Comparison of ENCODE assay signal across 8 cellular contexts in the genomic region with DNA sequence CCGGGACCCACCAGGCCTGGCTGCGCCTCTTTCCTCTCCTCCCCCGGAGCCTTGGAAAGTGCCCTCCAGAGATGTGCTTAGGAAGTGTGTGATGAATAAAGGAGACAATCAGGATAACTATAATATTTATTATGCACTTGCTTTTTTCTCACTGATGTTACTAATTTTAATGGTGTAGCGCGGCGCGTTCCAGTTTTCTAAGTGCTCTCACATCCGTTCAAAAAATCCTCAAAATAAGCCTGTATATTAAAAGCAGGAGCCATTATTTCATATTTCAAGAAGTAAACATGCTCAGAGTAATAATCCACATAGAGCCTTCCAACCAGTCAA. TPM values are rescaled to one million over a fixed set of nuclear protein-coding genes. Genes with fewer than 3 reads are reported as not detected.
A peak's percentile ranks its signal among the peaks of the same experiment; 100 is the strongest.
DNase-seq lines count a peak whose midpoint lies in the region; ATAC-seq and TF ChIP-seq lines count a peak whose summit lies in the region.

No MANE protein-coding gene starts in this region.

- no peaks in the 10 kb centered on the region for H3K9me3 Mint-ChIP-seq in CD8-positive, alpha-beta memory T cell

- peak overlapping the region; percentile 83 to 96 (median 85) for H3K4me3 Mint-ChIP-seq in CD8-positive, alpha-beta memory T cell

- no peak for TF ChIP-seq CTCF in KMS-11 (conservative IDR thresholded peaks at IDR 0.05; ENCODE audit: low read depth, low read length)

- no peak for DNase-seq in CD8-positive, alpha-beta memory T cell
- DNase-seq in cerebellar cortex (ENCODE audit: low spot score) (peak; percentile 34), NCI-H446 (lab: John Stamatoyannopoulos, UW) (no peak), ureter (ENCODE audit: low spot score) (no peak)

- H3K27ac ChIP-seq in CD8-positive, alpha-beta memory T cell (ENCODE audit: low read depth, low read length): peak overlapping the region; percentile 72
- H3K27ac ChIP-seq in KMS-11 (peak overlapping the region; percentile 90), muscle layer of duodenum (ENCODE audit: low read length) (peak overlapping the region; percentile 98)

- peak overlapping the region; percentile 83 to 96 (median 91) for H3K27ac Mint-ChIP-seq in CD8-positive, alpha-beta memory T cell

- peaks cover 16 to 39% (median 29%) of the 10 kb centered on the region in 3 donors for H3K4me1 Mint-ChIP-seq in CD8-positive, alpha-beta memory T cell

- H3K27me3 Mint-ChIP-seq in CD8-positive, alpha-beta memory T cell: no peaks in the 10 kb centered on the region

- H3K36me3 ChIP-seq in CD8-positive, alpha-beta memory T cell (ENCODE audit: insufficient read depth, low read length): no peaks in the 10 kb centered on the region
- H3K36me3 ChIP-seq in KMS-11 (ENCODE audit: insufficient read depth): no peaks in the 10 kb centered on the region
- peaks cover 0 to 23% of the 10 kb centered on the region in 2 donors for H3K36me3 ChIP-seq in muscle layer of duodenum (ENCODE audit: control insufficient read depth in 1 of 2, insufficient read depth in 2 of 2, low read length in 2 of 2)

- peaks cover 18% of the 10 kb centered on the region for H3K4me1 ChIP-seq in CD8-positive, alpha-beta memory T cell (ENCODE audit: insufficient read depth, low read length)
- H3K4me1 ChIP-seq in KMS-11 (ENCODE audit: low read depth, poor library complexity, severe bottlenecking) (peaks cover 7% of the 10 kb centered on the region), muscle layer of duodenum (ENCODE audit: control insufficient read depth in 1 of 2, insufficient read depth in 2 of 2, low read length in 2 of 2) (peaks cover 0 to 8% of the 10 kb centered on the region in 2 donors)

- H3K79me2 ChIP-seq in KMS-11 (ENCODE audit: insufficient read depth, low read depth): no peaks in the 10 kb centered on the region

- ATAC-seq in HG03457 (IDR thresholded peaks at IDR 0.05; ENCODE audit: unreplicated experiment): no peak
- no peak for ATAC-seq in HG03095 (IDR thresholded peaks at IDR 0.05; ENCODE audit: unreplicated experiment)

- H3K4me2 ChIP-seq in KMS-11: peak overlapping the region; percentile 63

- no peaks in the 10 kb centered on the region for H4K20me1 ChIP-seq in KMS-11 (ENCODE audit: insufficient read depth)

- H3K4me3 ChIP-seq in CD8-positive, alpha-beta memory T cell (ENCODE audit: low read length): peak overlapping the region; percentile 82
- H3K4me3 ChIP-seq in KMS-11 (IDR thresholded peaks at IDR 0.05; ENCODE audit: insufficient read depth, low read depth, low read length): no peak overlapping the region
- peak overlapping the region; percentile 77 to 93 for H3K4me3 ChIP-seq in muscle layer of duodenum (ENCODE audit: low read depth in 1 of 2, low read length in 2 of 2)

- POLR2A ChIA-PET in CD8-positive, alpha-beta memory T cell (lab: Charles Lee): interaction anchor here (1.1 to 1.4 kb wide), 3 partner anchors 38 to 59 kb away, joined by 4 to 5 read pairs (median 5); no protein-coding TSS in a partner anchor

- H3K9ac ChIP-seq in KMS-11: peak overlapping the region; percentile 89

- CTCF ChIA-PET in CD8-positive, alpha-beta memory T cell (lab: Charles Lee): interaction anchor here (1.6 kb wide), 1 partner anchor 87 kb away, joined by 3 read pairs; no protein-coding TSS in a partner anchor

- no peaks in the 10 kb centered on the region for H3K27me3 ChIP-seq in CD8-positive, alpha-beta memory T cell (ENCODE audit: insufficient read depth, low read length, poor library complexity, severe bottlenecking)
- H3K27me3 ChIP-seq in KMS-11 (ENCODE audit: insufficient read depth, low read depth): no peaks in the 10 kb centered on the region
- H3K27me3 ChIP-seq in muscle layer of duodenum (ENCODE audit: low read depth, low read length): no peaks in the 10 kb centered on the region

- H3K9me3 ChIP-seq in CD8-positive, alpha-beta memory T cell (ENCODE audit: low read length): no peaks in the 10 kb centered on the region
- no peaks in the 10 kb centered on the region for H3K9me3 ChIP-seq in muscle layer of duodenum (ENCODE audit: control insufficient read depth in 1 of 2, low read length in 2 of 2)

- peak overlapping the region; percentile 92 for H2AFZ ChIP-seq in KMS-11 (ENCODE audit: low read depth)

- peaks cover 0 to 20% (median 2%) of the 10 kb centered on the region in 3 donors for H3K36me3 Mint-ChIP-seq in CD8-positive, alpha-beta memory T cell

RNA-seq across cellular contexts. Expression of a gene that starts 0.9 kb away (rescaled TPM):
- total RNA-seq in CD8-positive, alpha-beta memory T cell: 10 to 100 TPM; 32.3 to 37.7 TPM
- 44.0 TPM for polyA plus RNA-seq in CD8-positive, alpha-beta memory T cell
- total RNA-seq in ureter: 49.2 TPM

RNA-seq across cellular contexts. Expression of a gene that starts 57.8 kb away (rescaled TPM):
- 10 to 100 TPM; 24.5 to 24.9 TPM for total RNA-seq in CD8-positive, alpha-beta memory T cell
- polyA plus RNA-seq in CD8-positive, alpha-beta memory T cell: 55.2 TPM
- total RNA-seq in ureter: 39.2 TPM
